In genomic region chr21:26804895-26805609, GRCh38 we compare ENCODE assay signal across 26 cellular contexts. TPM values are rescaled to one million over a fixed set of nuclear protein-coding genes. Genes with fewer than 3 reads are reported as not detected.
DNase-seq lines count a peak whose midpoint lies in the region; ATAC-seq and TF ChIP-seq lines count a peak whose summit lies in the region.
"Had no signal": no experiment of that assay in that cellular context is flagged by ENCODE, and none has a peak within 500 bp of the region (broad histone marks: within the 10 kb centered on the region; RNA-seq: fewer than 3 reads in every experiment).

No MANE protein-coding gene starts in this region.

- intact Hi-C loops in CD4-positive, alpha-beta memory T cell (cut with micrococcal nuclease), result no loop called here

- H3K9me3 Mint-ChIP-seq in CD4-positive, alpha-beta memory T cell, result peaks cover 0 to 2% (median 0%) of the 10 kb centered on the region in 8 donors
- H3K9me3 Mint-ChIP-seq: activated naive CD4-positive, alpha-beta T cell treated with anti-CD3 and anti-CD28 coated beads for 36 hours had no signal

- H3K27me3 ChIP-seq in RWPE2 (ENCODE audit: insufficient read depth, poor library complexity, severe bottlenecking), result no peaks in the 10 kb centered on the region
- no peaks in the 10 kb centered on the region for H3K27me3 ChIP-seq in CD4-positive, alpha-beta memory T cell (ENCODE audit: insufficient read depth, low read length)
- H3K27me3 ChIP-seq: left lung, neutrophil, tibial artery had no signal

- TF ChIP-seq CTCF in RWPE2 (IDR thresholded peaks at IDR 0.05; ENCODE audit: poor library complexity, severe bottlenecking) (no peak), fibroblast of the aortic adventitia (IDR thresholded peaks at IDR 0.05; ENCODE audit: insufficient read depth, low read length) (no peak)

- H3K4me3 Mint-ChIP-seq in CD4-positive, alpha-beta memory T cell, result no peak overlapping the region
- H3K4me3 Mint-ChIP-seq: activated naive CD4-positive, alpha-beta T cell treated with anti-CD3 and anti-CD28 coated beads for 36 hours; brain; naive B cell; T-helper 17 cell had no signal

- DNase-seq in AG08395 (ENCODE audit: low spot score) (peak; percentile 17), EL (peak; percentile 20), RWPE2 (ENCODE audit: low spot score) (no peak), fibroblast of the aortic adventitia (ENCODE audit: low read depth) (peak; percentile 87), NCI-H69 (lab: John Stamatoyannopoulos, UW) (no peak), caudate nucleus (lab: John Stamatoyannopoulos, UW) (no peak)
- DNase-seq in CD4-positive, alpha-beta memory T cell, result no peak
- DNase-seq: activated CD4-positive, alpha-beta T cell treated with anti-CD3 and anti-CD28 coated beads, Interleukin-2, amount 50 U/mL, for 48 hours; activated CD4-positive, CD25-positive, alpha-beta regulatory T cell treated with anti-CD3 and anti-CD28 coated beads, Interleukin-2, amount 50 U/mL, for 72 hours; activated naive CD4-positive, alpha-beta T cell treated with anti-CD3 and anti-CD28 coated beads for 36 hours; C1 segment of cervical spinal cord; COR-L47; GDM1; left lung; midbrain; naive B cell; NCI-H1436 treated with DMSO at 0.1 percent for 48 hours; NCI-H345; stimulated activated CD4-positive, alpha-beta T cell treated with anti-CD3 and anti-CD28 coated beads, Interleukin-4, amount 100 ng/mL, for 1 hour; T-helper 17 cell; tibial artery had no signal

- CTCF ChIA-PET in CD4-positive, alpha-beta memory T cell (lab: Charles Lee; ENCODE audit: partially characterized antibody), result no interaction called here

- no peaks in the 10 kb centered on the region for H3K4me1 Mint-ChIP-seq in CD4-positive, alpha-beta memory T cell
- H3K4me1 Mint-ChIP-seq: naive B cell, T-helper 17 cell had no signal

- H3K27me3 Mint-ChIP-seq in CD4-positive, alpha-beta memory T cell, result peaks cover 0 to 3% of the 10 kb centered on the region in 2 donors
- H3K27me3 Mint-ChIP-seq: brain had no signal

- H3K27ac Mint-ChIP-seq in CD4-positive, alpha-beta memory T cell, result no peak overlapping the region
- H3K27ac Mint-ChIP-seq: activated naive CD4-positive, alpha-beta T cell treated with anti-CD3 and anti-CD28 coated beads for 36 hours; naive B cell; T-helper 17 cell had no signal

- ATAC-seq in RWPE2 (ENCODE audit: low read depth) (0 out of 3 replicates have a peak, but pooled peaks have one; percentile 10), GM21786 (IDR thresholded peaks at IDR 0.05; ENCODE audit: unreplicated experiment) (no peak)
- ATAC-seq: HCT116, left lung, T-helper 17 cell had no signal

- H3K36me3 ChIP-seq in RWPE2 (ENCODE audit: low read depth), result no peaks in the 10 kb centered on the region
- no peaks in the 10 kb centered on the region for H3K36me3 ChIP-seq in CD4-positive, alpha-beta memory T cell (ENCODE audit: insufficient read depth, low read length)
- H3K36me3 ChIP-seq: left lung, neutrophil, prostate gland, tibial artery had no signal

- peaks cover 25% of the 10 kb centered on the region for H3K4me1 ChIP-seq in RWPE2 (ENCODE audit: insufficient read depth, poor library complexity, severe bottlenecking)
- H3K4me1 ChIP-seq in CD4-positive, alpha-beta memory T cell (ENCODE audit: insufficient read depth, low read length), result no peaks in the 10 kb centered on the region
- H3K4me1 ChIP-seq: prostate gland had no signal

- H3K27ac ChIP-seq in RWPE2 (ENCODE audit: poor library complexity, severe bottlenecking) (no peak overlapping the region), caudate nucleus (ENCODE audit: low read depth, low read length) (no peak overlapping the region)
- H3K27ac ChIP-seq in CD4-positive, alpha-beta memory T cell (ENCODE audit: low read depth, low read length), result no peak overlapping the region
- H3K27ac ChIP-seq: left lung, neutrophil, prostate gland had no signal

- POLR2A ChIA-PET in CD4-positive, alpha-beta memory T cell (lab: Charles Lee; ENCODE audit: partially characterized antibody), result no interaction called here

- no peak overlapping the region for H3K4me3 ChIP-seq in RWPE2 (ENCODE audit: severe bottlenecking)
- no peak overlapping the region for H3K4me3 ChIP-seq in fibroblast of the aortic adventitia (ENCODE audit: low read depth, low read length)
- no peak overlapping the region for H3K4me3 ChIP-seq in CD4-positive, alpha-beta memory T cell (ENCODE audit: low read length in 2 of 2)
- H3K4me3 ChIP-seq: left lung, prostate gland, tibial artery had no signal

- H3K36me3 Mint-ChIP-seq in CD4-positive, alpha-beta memory T cell, result no peaks in the 10 kb centered on the region
- H3K36me3 Mint-ChIP-seq: brain, naive B cell had no signal

- H3K9me3 ChIP-seq in RWPE2 (ENCODE audit: severe bottlenecking), result no peaks in the 10 kb centered on the region
- no peaks in the 10 kb centered on the region for H3K9me3 ChIP-seq in CD4-positive, alpha-beta memory T cell (ENCODE audit: control insufficient read depth in 1 of 2, low read length in 2 of 2)
- H3K9me3 ChIP-seq: left lung, neutrophil, prostate gland, tibial artery had no signal

RNA-seq across cellular contexts. Expression of gene ADAMTS1, which starts 40.2 kb away (rescaled TPM):
- 284 and 390 TPM in 2 replicates for total RNA-seq in fibroblast of the aortic adventitia (ENCODE audit: low replicate concordance)
- total RNA-seq in CD4-positive, alpha-beta memory T cell, result not detected
- under 1 TPM in 1 of 2 donors, not detected in 1; 0.16 TPM for polyA plus RNA-seq in CD4-positive, alpha-beta memory T cell
- total RNA-seq: activated naive CD4-positive, alpha-beta T cell treated with anti-CD3 and anti-CD28 coated beads for 36 hours; T-helper 17 cell had no signal

Comparison
In these comparisons a context has a peak if more than half of its experiments do, and no peak if none do; other contexts are left out.
1. DNase-seq: peak in AG08395 (single experiment), EL (single experiment) and fibroblast of the aortic adventitia (single experiment); none in RWPE2 (single experiment), CD4-positive, alpha-beta memory T cell (0 of 5), NCI-H69 (single experiment) and caudate nucleus (0 of 61).
2. RNA of gene ADAMTS1, which starts 40.2 kb away (total RNA-seq): 284 to 390 TPM in fibroblast of the aortic adventitia; not detected in CD4-positive, alpha-beta memory T cell; every median in the first group is over 100 times any median in the second.